ENCODE assay signal across 1 cellular context in genomic region chr17:76354317-76354729, GRCh38.
TF ChIP-seq lines count a peak whose summit lies in the region.

No MANE protein-coding gene starts in this region.

TF ChIP-seq in IMR-90, 13 proteins besides CTCF, POLR2A, EP300 and RAD21 (continued from another document):
- TF ChIP-seq RCOR1 (IDR thresholded peaks at IDR 0.05; ENCODE audit: insufficient replicate concordance, low read length) (no peak), CEBPB (IDR thresholded peaks at IDR 0.05; ENCODE audit: low read depth, low read length) (no peak), ELK1 (IDR thresholded peaks at IDR 0.05; ENCODE audit: borderline replicate concordance, low read depth, low read length) (no peak), NFE2L2 (IDR thresholded peaks at IDR 0.05; ENCODE audit: low read depth, low read length) (no peak), BHLHE40 (IDR thresholded peaks at IDR 0.05; ENCODE audit: low read depth, low read length) (no peak), SMC3 (IDR thresholded peaks at IDR 0.05; ENCODE audit: low read depth, low read length) (no peak), FOS (IDR thresholded peaks at IDR 0.05; ENCODE audit: low read depth, low read length) (no peak), USF2 (IDR thresholded peaks at IDR 0.05; ENCODE audit: low read depth, low read length) (no peak), RFX5 (IDR thresholded peaks at IDR 0.05; ENCODE audit: low read depth, low read length) (no peak), MAFK (IDR thresholded peaks at IDR 0.05; ENCODE audit: low read depth, low read length) (no peak), MXI1 (IDR thresholded peaks at IDR 0.05; ENCODE audit: borderline replicate concordance, low read depth, low read length) (no peak)
